In the genomic region with DNA sequence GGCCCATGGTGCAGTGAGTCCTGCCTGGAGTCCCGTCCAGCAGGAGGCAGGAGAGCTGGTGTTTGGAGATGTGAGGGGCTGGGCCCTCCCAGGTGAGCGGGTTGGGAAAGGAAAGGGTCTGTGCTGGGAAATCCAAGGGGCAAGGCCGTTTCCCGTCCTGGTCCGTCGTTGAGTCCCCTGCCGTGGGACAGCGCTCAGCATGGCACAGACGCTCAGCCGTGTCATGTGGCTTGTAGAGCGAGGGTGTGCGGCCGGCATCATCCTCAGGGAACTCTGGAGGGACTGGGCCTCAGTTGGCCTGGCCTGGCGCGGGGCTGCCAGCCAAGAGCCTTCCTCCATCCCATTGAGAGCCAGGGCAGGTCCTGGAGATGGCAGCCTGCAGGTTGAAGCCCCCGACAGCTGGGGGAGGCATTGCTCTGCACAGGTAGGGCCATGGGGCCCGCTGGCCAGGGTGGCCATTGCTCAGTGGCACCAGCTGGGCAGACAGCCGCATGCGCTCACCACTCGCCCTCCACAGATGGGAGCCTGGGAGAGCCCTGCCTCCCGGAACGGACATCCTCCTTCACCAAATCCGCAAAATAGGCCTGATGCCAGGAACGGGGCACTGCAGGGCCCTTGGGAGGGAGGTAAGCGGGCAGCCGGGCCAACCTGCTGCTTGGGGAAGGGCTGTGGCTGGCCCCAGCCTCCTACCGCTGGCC, we compare ENCODE assay signal across 24 cellular contexts. TPM values are rescaled to one million over a fixed set of nuclear protein-coding genes. Genes with fewer than 3 reads are reported as not detected.
DNase-seq lines count a peak whose midpoint lies in the region; ATAC-seq and TF ChIP-seq lines count a peak whose summit lies in the region.
"Had no signal": no experiment of that assay in that cellular context is flagged by ENCODE, and none has a peak within 500 bp of the region (broad histone marks: within the 10 kb centered on the region; RNA-seq: fewer than 3 reads in every experiment).

No MANE protein-coding gene starts in this region.

- H2BK5ac ChIP-seq in mesendoderm (ENCODE audit: low read length) = no peak overlapping the region

- no peak overlapping the region for H3K4ac ChIP-seq in mesendoderm (ENCODE audit: low read depth, low read length)

- H3K4me1 ChIP-seq in heart right ventricle (peaks cover 2 to 33% (median 12%) of the 10 kb centered on the region in 9 donors), ascending aorta (no peaks in the 10 kb centered on the region), mesendoderm (ENCODE audit: control insufficient read depth, low read depth, low read length) (no peaks in the 10 kb centered on the region)
- H3K4me1 ChIP-seq: Caco-2, tibial artery had no signal

- H3K36me3 ChIP-seq in heart right ventricle (no peaks in the 10 kb centered on the region), ascending aorta (no peaks in the 10 kb centered on the region), mesendoderm (ENCODE audit: control insufficient read depth, insufficient read depth, low read length) (no peaks in the 10 kb centered on the region)
- H3K36me3 ChIP-seq: cardiac muscle cell, tibial artery had no signal

- intact Hi-C loops in heart right ventricle (cut with DNase I) (loop anchor here in 2 of 10 donors (5.0 kb wide), 1 partner anchor 34 kb away; no protein-coding TSS in a partner anchor), ascending aorta (cut with DNase I) (no loop called here)

- H4K8ac ChIP-seq in mesendoderm (ENCODE audit: low read depth, low read length) = no peak overlapping the region

- no peak overlapping the region for H3K56ac ChIP-seq in mesendoderm (ENCODE audit: low read length)

- H3K27me3 ChIP-seq in heart right ventricle (no peaks in the 10 kb centered on the region), ascending aorta (no peaks in the 10 kb centered on the region), mesendoderm (ENCODE audit: insufficient read depth, low read length, poor library complexity) (no peaks in the 10 kb centered on the region)

- H3K4me3 ChIP-seq in heart right ventricle (no peak overlapping the region), ascending aorta (no peak overlapping the region), mesendoderm (ENCODE audit: low read length) (no peak overlapping the region)
- H3K4me3 ChIP-seq: BLaER1, cardiac muscle cell, smooth muscle cell, tibial artery had no signal

- no peak overlapping the region for H3K9ac ChIP-seq in mesendoderm (ENCODE audit: low read length)
- H3K9ac ChIP-seq: BLaER1 had no signal

- no peaks in the 10 kb centered on the region for H3K9me3 ChIP-seq in heart right ventricle
- H3K9me3 ChIP-seq in ascending aorta = no peaks in the 10 kb centered on the region
- H3K9me3 ChIP-seq: tibial artery had no signal

- H3K27ac ChIP-seq in heart right ventricle (peak overlapping the region in 5 of 10 donors; percentile 39 to 81 (median 48)), ascending aorta (no peak overlapping the region), mesendoderm (ENCODE audit: low read depth, low read length) (no peak overlapping the region)
- H3K27ac ChIP-seq: BLaER1, cardiac muscle cell, tibial artery had no signal

- 86 to 88% methylated on average over 27 of the region's 27 CpGs for WGBS in heart right ventricle, 2 donors
- whole genome bisulfite sequencing in mesendoderm (ENCODE audit: extremely low coverage, insufficient coverage, low lambda C conversion rate) = no CpG with 5 or more reads among the region's 27 CpGs

- no peak overlapping the region for H2BK15ac ChIP-seq in mesendoderm (replicated peaks; ENCODE audit: low read depth)

- H3K79me1 ChIP-seq in mesendoderm (ENCODE audit: low read length) = no peaks in the 10 kb centered on the region

- H3K4me2 ChIP-seq in mesendoderm (ENCODE audit: low read length) = no peak overlapping the region
- H3K4me2 ChIP-seq: smooth muscle cell had no signal

- H4K5ac ChIP-seq in mesendoderm (ENCODE audit: low read length) = no peak overlapping the region

- peak; percentile 47 for DNase-seq in activated effector memory CD4-positive, alpha-beta T cell treated with anti-CD3 and anti-CD28 coated beads, Interleukin-2, amount 50 U/mL, for 16 hours
- no peak for DNase-seq in activated effector memory CD4-positive, alpha-beta T cell treated with Interleukin-2 at 50 U/mL for 16 hours
- DNase-seq in heart right ventricle = no peak
- DNase-seq in omental fat pad (ENCODE audit: low spot score) = peak; percentile 8
- no peak for DNase-seq in ascending aorta (ENCODE audit: low spot score in 2 of 2)
- no peak for DNase-seq in D341Med (ENCODE audit: low spot score)
- DNase-seq in mesendoderm = no peak
- DNase-seq: activated CD4-positive, alpha-beta memory T cell treated with anti-CD3 and anti-CD28 coated beads, Interleukin-2, amount 10 ng/mL, durations not matched to agents 7 days and 5 days; activated naive CD4-positive, alpha-beta T cell treated with anti-CD3 and anti-CD28 coated beads for 36 hours; activated T-cell treated with anti-CD3 and anti-CD28 coated beads, Interleukin-2, amount 50 U/mL, for 24 hours; amygdala; KG1; NCI-H1436 treated with DMSO at 0.1 percent for 48 hours; stimulated activated CD4-positive, alpha-beta T cell treated with anti-CD3 and anti-CD28 coated beads, Interleukin-4, amount 100 ng/mL, for 1 hour; stimulated activated naive CD8-positive, alpha-beta T cell treated with anti-CD3 and anti-CD28 coated beads, Interleukin-15, Interleukin-2, amounts not matched to agents 100 U/mL and 50 U/mL, for 24 hours; SW 1271 had no signal

- TF ChIP-seq CTCF in heart right ventricle (IDR thresholded peaks at IDR 0.05) (no peak), omental fat pad (IDR thresholded peaks at IDR 0.05) (no peak), ascending aorta (IDR thresholded peaks at IDR 0.05) (no peak)

- no peak overlapping the region for H3K18ac ChIP-seq in mesendoderm (ENCODE audit: low read length)

- no peak overlapping the region for H2AK5ac ChIP-seq in mesendoderm (ENCODE audit: low read length)

- ATAC-seq in heart right ventricle = peak in 6 of 8 donors; percentile 17 to 64 (median 49)
- ATAC-seq in omental fat pad (ENCODE audit: low FRiP score) = no peak
- no peak for ATAC-seq in GM18870 (IDR thresholded peaks at IDR 0.05; ENCODE audit: unreplicated experiment)
- ATAC-seq: stimulated activated naive CD8-positive, alpha-beta T cell treated with anti-CD3 and anti-CD28 coated beads, Interleukin-15, Interleukin-2, amounts not matched to agents 100 U/mL and 50 U/mL, for 24 hours had no signal

- no peaks in the 10 kb centered on the region for H3K79me2 ChIP-seq in mesendoderm (ENCODE audit: control insufficient read depth, insufficient read depth, low read length)

- no peak overlapping the region for H2BK120ac ChIP-seq in mesendoderm (ENCODE audit: low read depth, low read length)

- no peak overlapping the region for H3K23ac ChIP-seq in mesendoderm (ENCODE audit: low read length)

RNA-seq across cellular contexts. Expression of a gene that starts 28.7 kb away (rescaled TPM):
- total RNA-seq in heart right ventricle (10 to 100 TPM; 28.9 to 48.2 (median 36.4) TPM), omental fat pad (1 to 10 TPM; 4.5 to 5.9 (median 5.2) TPM), ascending aorta (2.3 TPM)
- 10 to 100 TPM; 19.9 to 27.6 TPM for polyA plus RNA-seq in heart right ventricle
- 0.28 TPM for polyA plus RNA-seq in mesendoderm (2013, experiment 1 of 2)
- 0.46 TPM for polyA plus RNA-seq in mesendoderm (2013, experiment 2 of 2)
- total RNA-seq: HT1080 had no signal

RNA-seq across cellular contexts. Expression of a gene that starts 29.2 kb away (rescaled TPM):
- not detected for total RNA-seq in heart right ventricle
- not detected for polyA plus RNA-seq in heart right ventricle
- total RNA-seq in omental fat pad = under 1 TPM in 1 of 4 donors, not detected in 3; 0.63 TPM
- not detected for total RNA-seq in ascending aorta
- polyA plus RNA-seq in mesendoderm (2013, experiment 1 of 2) = 0.01 TPM
- not detected for polyA plus RNA-seq in mesendoderm (2013, experiment 2 of 2)
- total RNA-seq: activated CD4-positive, alpha-beta memory T cell treated with anti-CD3 and anti-CD28 coated beads, Interleukin-2, amount 10 ng/mL, durations not matched to agents 7 days and 5 days; activated naive CD4-positive, alpha-beta T cell treated with anti-CD3 and anti-CD28 coated beads for 36 hours; Caco-2; pulmonary artery endothelial cell; smooth muscle cell had no signal
- polyA plus RNA-seq: smooth muscle cell had no signal

Comparison
In these comparisons a context has a peak if more than half of its experiments do, and no peak if none do; other contexts are left out.
1. DNase-seq: peak in activated effector memory CD4-positive, alpha-beta T cell treated with anti-CD3 and anti-CD28 coated beads, Interleukin-2, amount 50 U/mL, for 16 hours (single experiment) and omental fat pad (single experiment); none in activated effector memory CD4-positive, alpha-beta T cell treated with Interleukin-2 at 50 U/mL for 16 hours (single experiment), heart right ventricle (0 of 2), ascending aorta (0 of 2), D341Med (single experiment) and mesendoderm (single experiment).
2. ATAC-seq: peak in heart right ventricle (6 of 8); none in omental fat pad (single experiment) and GM18870 (single experiment).